ENCODE assay signal across 20 cellular contexts in the genomic region with DNA sequence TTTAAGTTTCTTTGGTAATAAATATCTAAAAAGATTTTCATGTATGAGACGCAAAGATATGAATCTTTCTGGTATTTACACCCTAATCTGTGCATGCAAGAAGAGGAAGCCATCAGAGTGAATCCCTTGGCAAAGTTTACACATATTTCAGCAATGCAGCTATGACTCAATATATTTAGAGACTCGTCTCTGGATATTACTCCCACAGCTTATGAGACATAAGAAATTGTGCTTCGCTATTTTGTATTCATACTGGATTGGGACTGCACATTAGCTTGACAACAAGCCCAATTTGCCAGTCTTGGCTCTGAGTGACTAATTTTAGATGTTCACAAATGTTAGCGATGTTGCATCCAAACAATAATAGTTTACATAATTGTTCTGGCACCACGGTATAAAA.
DNase-seq lines count a peak whose midpoint lies in the region; ATAC-seq, FAIRE-seq and TF ChIP-seq lines count a peak whose summit lies in the region.
"Had no signal": no experiment of that assay in that cellular context is flagged by ENCODE, and none has a peak within 500 bp of the region (broad histone marks: within the 10 kb centered on the region; RNA-seq: fewer than 3 reads in every experiment).

No MANE protein-coding gene starts in this region.

- TF ChIP-seq CTCF in brain microvascular endothelial cell (IDR thresholded peaks at IDR 0.05; ENCODE audit: low read depth, low read length, missing control alignments) (no peak), kidney (IDR thresholded peaks at IDR 0.05; ENCODE audit: borderline replicate concordance, extremely low read depth, insufficient read depth) (no peak)

- peak overlapping the region; percentile 26; the same call in 1 of the 2 replicates for H3K4me3 ChIP-seq in ACC112 (ENCODE audit: low read depth, low read length)
- no peak overlapping the region for H3K4me3 ChIP-seq in brain microvascular endothelial cell (ENCODE audit: low read depth, low read length)
- H3K4me3 ChIP-seq in kidney (ENCODE audit: low read length in 2 of 2): no peak overlapping the region

- peak; percentile 35 for DNase-seq in HS-27A (ENCODE audit: low read depth)
- DNase-seq in brain microvascular endothelial cell: peak; percentile 74
- peak; percentile 10 for DNase-seq in inferior parietal cortex (ENCODE audit: extremely low spot score)
- no peak for DNase-seq in NCI-H128 (lab: John Stamatoyannopoulos, UW; ENCODE audit: unreplicated experiment)
- DNase-seq in kidney: no peak
- DNase-seq in GOT3 (lab: John Stamatoyannopoulos, UW): no peak
- DNase-seq: activated CD4-positive, alpha-beta memory T cell treated with anti-CD3 and anti-CD28 coated beads for 36 hours; activated naive CD8-positive, alpha-beta T cell treated with anti-CD3 and anti-CD28 coated beads for 36 hours; activated T-cell treated with anti-CD3 and anti-CD28 coated beads, Interleukin-2, amount 50 U/mL, for 4 hours; endodermal cell; head of caudate nucleus; NCI-H187 treated with DMSO at 0.1 percent for 48 hours; NCI-H526; small intestine; SW 1271 had no signal

- peak overlapping the region; percentile 66 for H3K27ac ChIP-seq in ACC112 (ENCODE audit: low read depth, low read length)
- peak overlapping the region; percentile 81 for H3K27ac ChIP-seq in brain microvascular endothelial cell
- no peak overlapping the region for H3K27ac ChIP-seq in kidney (ENCODE audit: low read depth in 2 of 2, low read length in 2 of 2)

- no peak for FAIRE-seq in kidney (lab: Jason Lieb, UNC)
- FAIRE-seq: A204.1, small intestine had no signal

- no peaks in the 10 kb centered on the region for H3K9me3 ChIP-seq in kidney (ENCODE audit: control insufficient read depth in 1 of 2, low read length in 2 of 2)

- intact Hi-C loops in kidney (cut with DNase I): no loop called here

- H3K27me3 ChIP-seq in ACC112 (ENCODE audit: insufficient read depth, low read length) (no peaks in the 10 kb centered on the region), brain microvascular endothelial cell (replicated peaks) (no peaks in the 10 kb centered on the region)

- peaks cover 4% of the 10 kb centered on the region; the same call in 1 of the 2 replicates for H3K36me3 ChIP-seq in ACC112 (ENCODE audit: insufficient read depth, low read length)
- no peaks in the 10 kb centered on the region for H3K36me3 ChIP-seq in brain microvascular endothelial cell (replicated peaks)
- H3K36me3 ChIP-seq in kidney (ENCODE audit: control insufficient read depth in 1 of 2, insufficient read depth in 2 of 2, low read length in 2 of 2): no peaks in the 10 kb centered on the region

- no peak overlapping the region for H3K9ac ChIP-seq in kidney (ENCODE audit: low read length in 2 of 2)

- H3K4me1 ChIP-seq in ACC112 (ENCODE audit: control insufficient read depth, insufficient read depth, low read length, unreplicated experiment) (peaks cover 10% of the 10 kb centered on the region), kidney (ENCODE audit: control insufficient read depth in 1 of 2, insufficient read depth in 1 of 2, low read depth in 1 of 2, low read length in 2 of 2) (no peaks in the 10 kb centered on the region)

- ATAC-seq in HG02588 (IDR thresholded peaks at IDR 0.05; ENCODE audit: unreplicated experiment): no peak
- ATAC-seq: activated T-cell treated with anti-CD3 and anti-CD28 coated beads, Interleukin-2, amount 50 U/mL, for 4 hours; Panc1; stimulated activated effector memory CD8-positive, alpha-beta T cell treated with anti-CD3 and anti-CD28 coated beads, Interleukin-12 subunit alpha, Interleukin-12 subunit beta, amount 100 ng/mL, for 72 hours had no signal

- in situ Hi-C loops in brain microvascular endothelial cell (cut with HindIII; ENCODE audit: low pct_ligation_motif_present, low sequenced_read_pairs): no loop called here

- no peaks in the 10 kb centered on the region for H3K79me2 ChIP-seq in ACC112 (ENCODE audit: control insufficient read depth, insufficient read depth, low read length, unreplicated experiment)

- H2AFZ ChIP-seq in ACC112 (ENCODE audit: low read length, unreplicated experiment): peak overlapping the region; percentile 77

Comparison
In these comparisons a context has a peak if more than half of its experiments do, and no peak if none do; other contexts are left out.
1. H3K27ac ChIP-seq: peak in ACC112 (single experiment) and brain microvascular endothelial cell (single experiment); none in kidney (0 of 2).
2. DNase-seq: peak in HS-27A (single experiment), brain microvascular endothelial cell (single experiment) and inferior parietal cortex (single experiment); none in NCI-H128 (single experiment), kidney (single experiment) and GOT3 (single experiment).